9 cellular contexts compared by ENCODE assay signal in genomic region chrX:103510031-103510430, GRCh38. TPM values are rescaled to one million over a fixed set of nuclear protein-coding genes. Genes with fewer than 3 reads are reported as not detected.
"Had no signal": no experiment of that assay in that cellular context is flagged by ENCODE, and none has a peak within 500 bp of the region (broad histone marks: within the 10 kb centered on the region; RNA-seq: fewer than 3 reads in every experiment).

No MANE protein-coding gene starts in this region.

- ATAC-seq: GM12878 had no signal

- H3K4me3 ChIP-seq: GM12878 had no signal

- FAIRE-seq: G401.6, GM12878, GM12891, GM12892, GM18507, GM19239 had no signal

- DNase-seq: GDM1, GF-D8 had no signal

RNA-seq across cellular contexts. Expression of gene RAB40A, which starts 9.3 kb away (rescaled TPM):
- total RNA-seq: G401 had no signal
